Comparison of ENCODE assay signal across 8 cellular contexts in the genomic region with DNA sequence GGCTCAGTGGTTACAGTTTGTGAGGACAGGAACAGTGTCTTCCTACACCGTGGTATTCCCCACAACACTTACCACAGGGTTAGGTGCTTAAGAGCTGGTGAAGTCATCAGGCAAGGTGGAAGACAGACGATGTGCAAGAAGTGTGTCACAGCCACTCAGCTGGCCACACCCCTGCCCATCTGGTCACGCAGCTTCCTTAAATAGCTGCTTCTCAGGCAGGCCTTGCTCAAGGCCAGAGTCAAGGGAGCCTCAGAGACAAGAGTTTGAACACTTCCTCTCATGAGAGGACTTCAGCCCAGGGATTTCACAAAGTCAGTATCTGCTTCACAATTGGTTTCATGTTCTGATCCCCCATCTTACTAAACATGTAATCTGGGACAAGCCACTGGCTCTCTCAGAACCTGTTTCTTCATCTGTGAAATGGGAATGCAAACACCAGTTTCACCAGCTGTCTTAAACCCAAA.
DNase-seq lines count a peak whose midpoint lies in the region; ATAC-seq and TF ChIP-seq lines count a peak whose summit lies in the region.

No MANE protein-coding gene starts in this region.

- H3K9me3 Mint-ChIP-seq in type B pancreatic cell = no peaks in the 10 kb centered on the region

- H3K36me3 Mint-ChIP-seq in type B pancreatic cell = peaks cover 6% of the 10 kb centered on the region

- no peak overlapping the region for H3K4me3 ChIP-seq in heart right ventricle

- no peaks in the 10 kb centered on the region for H3K9me3 ChIP-seq in heart right ventricle

- 28 to 45% methylated on average over 3 of the region's 3 CpGs for WGBS in heart right ventricle, 2 donors

- DNase-seq in AG20443 (ENCODE audit: low spot score) (peak; percentile 59), OCI-M1 (lab: John Stamatoyannopoulos, UW) (peak; percentile 58), heart right ventricle (peak; percentile 43 to 59), type B pancreatic cell (ENCODE audit: extremely low spot score, unreplicated experiment) (no peak), SW 1271 (lab: John Stamatoyannopoulos, UW) (no peak), SHP77 treated with DMSO at 0.1 percent for 48 hours (lab: John Stamatoyannopoulos, UW) (no peak)

- peak overlapping the region in 8 of 10 donors; percentile 1 to 83 (median 38) for H3K27ac ChIP-seq in heart right ventricle

- H3K27ac Mint-ChIP-seq in type B pancreatic cell = peak overlapping the region; percentile 76

- intact Hi-C loops in heart right ventricle (cut with DNase I) = no loop called here

- peaks cover 0 to 65% (median 8%) of the 10 kb centered on the region in 9 donors for H3K36me3 ChIP-seq in heart right ventricle

- H3K27me3 ChIP-seq in heart right ventricle = no peaks in the 10 kb centered on the region

- TF ChIP-seq CTCF in heart right ventricle (IDR thresholded peaks at IDR 0.05) (no peak), type B pancreatic cell (conservative IDR thresholded peaks at IDR 0.05) (no peak)

- no peaks in the 10 kb centered on the region for H3K27me3 Mint-ChIP-seq in type B pancreatic cell

- H3K4me1 Mint-ChIP-seq in type B pancreatic cell (ENCODE audit: unreplicated experiment) = peaks cover 5% of the 10 kb centered on the region

- ATAC-seq in GM18873 (IDR thresholded peaks at IDR 0.05; ENCODE audit: low FRiP score, unreplicated experiment) (peak; percentile 96), HG03025 (IDR thresholded peaks at IDR 0.05; ENCODE audit: low FRiP score, unreplicated experiment) (peak; percentile 92), heart right ventricle (peak; percentile 68 to 93 (median 77))

- H3K4me1 ChIP-seq in heart right ventricle = peaks cover 0 to 34% (median 6%) of the 10 kb centered on the region in 9 donors

- no peak overlapping the region for H3K4me3 Mint-ChIP-seq in type B pancreatic cell

Comparison
In these comparisons a context has a peak if more than half of its experiments do, and no peak if none do; other contexts are left out.
1. DNase-seq: peak in AG20443 (single experiment), OCI-M1 (single experiment) and heart right ventricle (2 of 2); none in type B pancreatic cell (single experiment), SW 1271 (0 of 2) and SHP77 treated with DMSO at 0.1 percent for 48 hours (single experiment).
2. Peak in every context shown above with its lines, with median percentiles within 50 percentile points of each other: ATAC-seq.